1 cellular context compared by ENCODE assay signal in genomic region chr12:132955094-132955932, GRCh38.
TF ChIP-seq lines count a peak whose summit lies in the region.

No MANE protein-coding gene starts in this region.

TF ChIP-seq in HepG2, 621 proteins besides CTCF, POLR2A, EP300 and RAD21 (continued from another document and continues in another):
- TF ChIP-seq SAP130 (CRISPR knock-in tag; IDR thresholded peaks at IDR 0.05; ENCODE audit: low read depth) (peak; percentile 5; the same call in 1 of the 2 replicates), ZNF292 (CRISPR knock-in tag; IDR thresholded peaks at IDR 0.05; ENCODE audit: borderline replicate concordance, low read depth) (no peak), KAT7 (CRISPR knock-in tag; IDR thresholded peaks at IDR 0.05; ENCODE audit: borderline replicate concordance) (no peak; the same call in 1 of the 2 replicates), HMGXB3 (CRISPR knock-in tag; IDR thresholded peaks at IDR 0.05; ENCODE audit: borderline replicate concordance) (no peak), MTF2 (CRISPR knock-in tag; IDR thresholded peaks at IDR 0.05; ENCODE audit: borderline replicate concordance) (no peak), EHMT2 (IDR thresholded peaks at IDR 0.05; ENCODE audit: borderline replicate concordance, low read depth, low read length) (0 out of 2 replicates have a peak, but pooled peaks have one; percentile 49), ZNF746 (CRISPR knock-in tag; IDR thresholded peaks at IDR 0.05) (peak; percentile 34; the same call in 1 of the 2 replicates), THYN1 (CRISPR knock-in tag; IDR thresholded peaks at IDR 0.05; ENCODE audit: borderline replicate concordance, low read depth) (no peak), ZNF83 (CRISPR knock-in tag; IDR thresholded peaks at IDR 0.05; ENCODE audit: borderline replicate concordance) (no peak), ZNF562 (CRISPR knock-in tag; IDR thresholded peaks at IDR 0.05; ENCODE audit: borderline replicate concordance) (no peak), PRPF4 (IDR thresholded peaks at IDR 0.05; ENCODE audit: low read depth, low read length, poor library complexity, severe bottlenecking) (peak; percentile 19), FOXP4 (CRISPR knock-in tag; IDR thresholded peaks at IDR 0.05) (no peak), ZC3H13 (CRISPR knock-in tag; IDR thresholded peaks at IDR 0.05) (no peak), ZHX1 (CRISPR knock-in tag; IDR thresholded peaks at IDR 0.05; ENCODE audit: low read depth) (no peak), DMTF1 (CRISPR knock-in tag; IDR thresholded peaks at IDR 0.05) (no peak), ZSCAN25 (CRISPR knock-in tag; IDR thresholded peaks at IDR 0.05) (0 out of 2 replicates have a peak, but pooled peaks have one; percentile 28), CREB1 (IDR thresholded peaks at IDR 0.05) (no peak), CREB1 (CRISPR knock-in tag; IDR thresholded peaks at IDR 0.05) (no peak), ZSCAN20 (CRISPR knock-in tag; IDR thresholded peaks at IDR 0.05; ENCODE audit: borderline replicate concordance) (no peak), AKNA (CRISPR knock-in tag; IDR thresholded peaks at IDR 0.05; ENCODE audit: borderline replicate concordance) (no peak), SNAPC2 (CRISPR knock-in tag; IDR thresholded peaks at IDR 0.05) (no peak), ZNF503 (CRISPR knock-in tag; IDR thresholded peaks at IDR 0.05) (no peak), ATF4 (CRISPR knock-in tag; IDR thresholded peaks at IDR 0.05) (no peak; a peak in 1 of 4 replicates), PAWR (CRISPR knock-in tag; IDR thresholded peaks at IDR 0.05; ENCODE audit: borderline replicate concordance) (no peak), SMYD3 (CRISPR knock-in tag; IDR thresholded peaks at IDR 0.05) (no peak), TFAP4 (IDR thresholded peaks at IDR 0.05; ENCODE audit: borderline replicate concordance, low read depth) (no peak), ELF4 (CRISPR knock-in tag; IDR thresholded peaks at IDR 0.05; ENCODE audit: borderline replicate concordance) (no peak), ZNF382 (CRISPR knock-in tag; IDR thresholded peaks at IDR 0.05; ENCODE audit: borderline replicate concordance) (no peak), HDAC6 (IDR thresholded peaks at IDR 0.05; ENCODE audit: low read depth, low read length) (no peak), NCOA1 (CRISPR knock-in tag; IDR thresholded peaks at IDR 0.05) (no peak), ZNF740 (CRISPR knock-in tag; IDR thresholded peaks at IDR 0.05) (no peak)
